In genomic region chr11:64287676-64288352, GRCh38 we compare ENCODE assay signal across 18 cellular contexts. TPM values are rescaled to one million over a fixed set of nuclear protein-coding genes. Genes with fewer than 3 reads are reported as not detected.
A peak's percentile ranks its signal among the peaks of the same experiment; 100 is the strongest.
DNase-seq lines count a peak whose midpoint lies in the region; ATAC-seq, FAIRE-seq and TF ChIP-seq lines count a peak whose summit lies in the region.
"Had no signal": no experiment of that assay in that cellular context is flagged by ENCODE, and none has a peak within 500 bp of the region (broad histone marks: within the 10 kb centered on the region; RNA-seq: fewer than 3 reads in every experiment).

No MANE protein-coding gene starts in this region.

- 95% methylated on average over 33 of the region's 33 CpGs; no CpG with 5 or more reads in 1 of the 2 experiments for WGBS in H1 (ENCODE audit: extremely low coverage in 1 of 2, insufficient coverage in 1 of 2, insufficient read length in 1 of 2, insufficient replicate concordance in 2 of 2, low coverage in 1 of 2, low lambda C conversion rate in 2 of 2, missing lambda C conversion rate in 1 of 2), 2 experiments

- peak overlapping the region; percentile 13 for H3K4me3 Mint-ChIP-seq in activated naive CD4-positive, alpha-beta T cell treated with anti-CD3 and anti-CD28 coated beads, Interleukin-2, amount 10 ng/mL, durations not matched to agents 7 days and 5 days
- H3K4me3 Mint-ChIP-seq in activated naive CD4-positive, alpha-beta T cell treated with anti-CD3 and anti-CD28 coated beads for 36 hours = no peak overlapping the region
- H3K4me3 Mint-ChIP-seq in T-helper 17 cell = no peak overlapping the region

- TF ChIP-seq EP300 in H1 (IDR thresholded peaks at IDR 0.05; ENCODE audit: borderline replicate concordance in 1 of 2, low read depth in 2 of 2, low read length in 2 of 2) = no peak

- no peak overlapping the region for H3K4me2 ChIP-seq in H1 (ENCODE audit: insufficient read depth in 1 of 2, low read depth in 2 of 2, low read length in 2 of 2)

- H3K9me3 ChIP-seq in T-helper 17 cell (ENCODE audit: control insufficient read depth, low read length, poor library complexity, severe bottlenecking) = no peaks in the 10 kb centered on the region
- H3K9me3 ChIP-seq in H1 (ENCODE audit: insufficient read depth in 2 of 2, low read depth in 1 of 2, low read length in 1 of 2) = no peaks in the 10 kb centered on the region

- no peak overlapping the region for H3K9ac ChIP-seq in H1 (replicated peaks in 1 of 4; ENCODE audit: extremely low read depth in 1 of 4, low read depth in 3 of 4, low read length in 3 of 4)

- POLR2A ChIA-PET in H1 (lab: Charles Lee; ENCODE audit: partially characterized antibody) = interaction anchor here (0.9 to 9.5 kb wide), 3 partner anchors 13 to 42 kb away, joined by 3 to 79 read pairs (median 4); no protein-coding TSS in a partner anchor

- H3K27ac Mint-ChIP-seq in activated naive CD4-positive, alpha-beta T cell treated with anti-CD3 and anti-CD28 coated beads, Interleukin-2, amount 10 ng/mL, durations not matched to agents 7 days and 5 days = no peak overlapping the region
- H3K27ac Mint-ChIP-seq in activated naive CD4-positive, alpha-beta T cell treated with anti-CD3 and anti-CD28 coated beads for 36 hours = no peak overlapping the region
- peak overlapping the region; percentile 29 for H3K27ac Mint-ChIP-seq in T-helper 17 cell
- H3K27ac Mint-ChIP-seq: CD14-positive monocyte had no signal

- no peak for TF ChIP-seq CTCF in H1 (IDR thresholded peaks at IDR 0.05; ENCODE audit: control extremely low read depth in 1 of 3, insufficient read depth in 1 of 3, low read depth in 1 of 3, low read length in 3 of 3)
- no peak for TF ChIP-seq CTCF in foreskin fibroblast (IDR thresholded peaks at IDR 0.05; ENCODE audit: low read depth, low read length)

- H2BK12ac ChIP-seq in H1 (ENCODE audit: low read depth, low read length) = no peak overlapping the region

- peaks cover 43% of the 10 kb centered on the region for H3K27me3 Mint-ChIP-seq in activated naive CD4-positive, alpha-beta T cell treated with anti-CD3 and anti-CD28 coated beads, Interleukin-2, amount 10 ng/mL, durations not matched to agents 7 days and 5 days
- H3K27me3 Mint-ChIP-seq in activated naive CD4-positive, alpha-beta T cell treated with anti-CD3 and anti-CD28 coated beads for 36 hours (ENCODE audit: low read depth) = peaks cover 12% of the 10 kb centered on the region
- peaks cover 10% of the 10 kb centered on the region for H3K27me3 Mint-ChIP-seq in T-helper 17 cell

- H4K20me1 ChIP-seq in H1 (replicated peaks in 1 of 2; ENCODE audit: control insufficient read depth in 1 of 2, insufficient read depth in 2 of 2, low read length in 2 of 2) = peaks cover 5 to 17% of the 10 kb centered on the region in 2 experiments

- peaks cover 9% of the 10 kb centered on the region for H3K36me3 Mint-ChIP-seq in activated naive CD4-positive, alpha-beta T cell treated with anti-CD3 and anti-CD28 coated beads, Interleukin-2, amount 10 ng/mL, durations not matched to agents 7 days and 5 days
- peaks cover 2% of the 10 kb centered on the region for H3K36me3 Mint-ChIP-seq in activated naive CD4-positive, alpha-beta T cell treated with anti-CD3 and anti-CD28 coated beads for 36 hours (ENCODE audit: low read depth)
- H3K36me3 Mint-ChIP-seq in T-helper 17 cell (ENCODE audit: low read depth) = peaks cover 2% of the 10 kb centered on the region

- no peak overlapping the region for H4K8ac ChIP-seq in H1 (ENCODE audit: extremely low read depth, insufficient read depth, low read length)

- no peak overlapping the region for H2BK15ac ChIP-seq in H1 (ENCODE audit: low read length)

- H3K4ac ChIP-seq in H1 (replicated peaks; ENCODE audit: insufficient read length, low read depth, low read length) = no peak overlapping the region

- H3K4me1 ChIP-seq in H1 (replicated peaks in 1 of 4; ENCODE audit: control insufficient read depth in 3 of 4, insufficient read depth in 4 of 4, low read length in 3 of 4) = peaks cover 0 to 14% (median 7%) of the 10 kb centered on the region in 4 experiments; a peak in 5 of 7 replicates

- intact Hi-C loops in activated naive CD4-positive, alpha-beta T cell treated with anti-CD3 and anti-CD28 coated beads for 36 hours (cut with micrococcal nuclease) = no loop called here
- intact Hi-C loops in sciatic nerve (cut with DNase I) = no loop called here

- DNase-seq in activated naive CD4-positive, alpha-beta T cell treated with anti-CD3 and anti-CD28 coated beads, Interleukin-2, amount 10 ng/mL, durations not matched to agents 7 days and 5 days = no peak
- no peak for DNase-seq in activated naive CD4-positive, alpha-beta T cell treated with anti-CD3 and anti-CD28 coated beads for 36 hours
- DNase-seq in T-helper 17 cell = no peak
- DNase-seq in H1 (ENCODE audit: low read depth in 1 of 2, low spot score in 2 of 2) = no peak
- peak; percentile 58 for DNase-seq in sciatic nerve (ENCODE audit: low spot score)
- DNase-seq in foreskin fibroblast = no peak
- DNase-seq: Calu3, DMS79, Kasumi-1, NCI-H1930, NCI-H510A, NCI-H82, SHP77 had no signal

- no peak overlapping the region for H3K18ac ChIP-seq in H1 (ENCODE audit: extremely low read depth, low read length)

- H3K27ac ChIP-seq in H1 (ENCODE audit: low read depth, low read length) = no peak overlapping the region

- no peak for TF ChIP-seq RAD21 in H1 (IDR thresholded peaks at IDR 0.05 in 1 of 2, conservative IDR thresholded peaks at IDR 0.05 in 1 of 2; ENCODE audit: low read depth in 2 of 2, low read length in 2 of 2)

- no peaks in the 10 kb centered on the region for H3K79me1 ChIP-seq in H1 (ENCODE audit: low read depth, low read length)

- no peak overlapping the region for H2BK20ac ChIP-seq in H1 (ENCODE audit: low read length)

- H3K4me1 Mint-ChIP-seq in activated naive CD4-positive, alpha-beta T cell treated with anti-CD3 and anti-CD28 coated beads, Interleukin-2, amount 10 ng/mL, durations not matched to agents 7 days and 5 days = peaks cover 34% of the 10 kb centered on the region
- peaks cover 17% of the 10 kb centered on the region for H3K4me1 Mint-ChIP-seq in activated naive CD4-positive, alpha-beta T cell treated with anti-CD3 and anti-CD28 coated beads for 36 hours (ENCODE audit: low read depth)
- H3K4me1 Mint-ChIP-seq in T-helper 17 cell = peaks cover 22% of the 10 kb centered on the region

- no peaks in the 10 kb centered on the region for H3K79me2 ChIP-seq in H1 (ENCODE audit: control insufficient read depth in 1 of 2, insufficient read depth in 2 of 2, low read length in 2 of 2)

- H3K4me3 ChIP-seq in H1 (ENCODE audit: extremely low read depth in 1 of 4, insufficient read depth in 2 of 4, low read depth in 3 of 4, low read length in 4 of 4) = no peak overlapping the region
- H3K4me3 ChIP-seq in foreskin fibroblast (ENCODE audit: low read depth in 1 of 2, low read length in 2 of 2) = no peak overlapping the region

- TF ChIP-seq POLR2A in H1 (IDR thresholded peaks at IDR 0.05; ENCODE audit: control extremely low read depth in 1 of 2, low read depth in 2 of 2, low read length in 2 of 2) = no peak

- H3K14ac ChIP-seq in H1 (ENCODE audit: insufficient read length) = no peak overlapping the region

- CTCF ChIA-PET in activated naive CD4-positive, alpha-beta T cell treated with anti-CD3 and anti-CD28 coated beads, Interleukin-2, amount 10 ng/mL, durations not matched to agents 7 days and 5 days (lab: Charles Lee) = interaction anchor here (5.9 kb wide), 1 partner anchor 15 kb away, joined by 50 read pairs; the partner anchor contains the start of gene CATSPERZ
- CTCF ChIA-PET in activated naive CD4-positive, alpha-beta T cell treated with anti-CD3 and anti-CD28 coated beads for 36 hours (lab: Charles Lee) = interaction anchor here (0.6 to 1.5 kb wide), 3 partner anchors 13 to 17 kb away, joined by 3 to 4 read pairs (median 3); partner anchors contain the start of gene CATSPERZ
- CTCF ChIA-PET in H1 (lab: Charles Lee; ENCODE audit: partially characterized antibody) = interaction anchor here (1.0 to 11.4 kb wide), 4 partner anchors 15 to 24 kb away, joined by 3 to 134 read pairs (median 4); partner anchors contain the start of genes CATSPERZ and ESRRA

- H4K5ac ChIP-seq in H1 (ENCODE audit: insufficient read length, low read depth, low read length) = no peak overlapping the region

- peaks cover 15% of the 10 kb centered on the region; the same call in 1 of the 2 replicates for H3K23me2 ChIP-seq in H1 (ENCODE audit: low read depth, low read length)

- H2BK5ac ChIP-seq in H1 (ENCODE audit: low read depth, low read length) = 0 out of 2 replicates have a peak overlapping the region, but pooled peaks have one; percentile 44

- H3K23ac ChIP-seq in H1 (ENCODE audit: insufficient read length) = no peak overlapping the region

- no peak for FAIRE-seq in H1 (lab: Jason Lieb, UNC)
- FAIRE-seq: A204.1, G401.6 had no signal

- no peak overlapping the region for H2AFZ ChIP-seq in H1 (ENCODE audit: low read length)

- peaks cover 28 to 38% (median 36%) of the 10 kb centered on the region in 4 experiments; a peak in 6 of 7 replicates for H3K27me3 ChIP-seq in H1 (replicated peaks in 1 of 4; ENCODE audit: control insufficient read depth in 3 of 4, extremely low read depth in 1 of 4, insufficient read depth in 3 of 4, low read length in 3 of 4)

- H4K91ac ChIP-seq in H1 (replicated peaks; ENCODE audit: insufficient read length, low read length) = no peak overlapping the region

- H2AK5ac ChIP-seq in H1 (ENCODE audit: low read depth, low read length) = no peak overlapping the region

- no peak overlapping the region for H2BK120ac ChIP-seq in H1 (replicated peaks; ENCODE audit: low read depth, low read length)

- H3K36me3 ChIP-seq in H1 (ENCODE audit: control insufficient read depth in 2 of 4, insufficient read depth in 4 of 4, low read length in 3 of 4) = peaks cover 0 to 9% (median 0%) of the 10 kb centered on the region in 4 experiments; a peak in 1 of 8 replicates

- no peaks in the 10 kb centered on the region for H3K9me3 Mint-ChIP-seq in activated naive CD4-positive, alpha-beta T cell treated with anti-CD3 and anti-CD28 coated beads, Interleukin-2, amount 10 ng/mL, durations not matched to agents 7 days and 5 days
- H3K9me3 Mint-ChIP-seq in activated naive CD4-positive, alpha-beta T cell treated with anti-CD3 and anti-CD28 coated beads for 36 hours = no peaks in the 10 kb centered on the region

- no peak overlapping the region for H3K56ac ChIP-seq in H1 (replicated peaks; ENCODE audit: insufficient read length, low read depth, low read length)

- ATAC-seq in T-helper 17 cell (no peak), sciatic nerve (no peak), HG03565 (IDR thresholded peaks at IDR 0.05; ENCODE audit: unreplicated experiment) (no peak), GM18519 (IDR thresholded peaks at IDR 0.05; ENCODE audit: low FRiP score, unreplicated experiment) (no peak)

RNA-seq across cellular contexts. Expression of gene GPR137, which starts 2.2 kb away (rescaled TPM):
- total RNA-seq in activated naive CD4-positive, alpha-beta T cell treated with anti-CD3 and anti-CD28 coated beads for 36 hours = 10 to 100 TPM; 26.2 to 30.5 TPM
- total RNA-seq in T-helper 17 cell (10 to 100 TPM; 46.5 to 57.9 TPM), sciatic nerve (34.4 TPM)
- total RNA-seq in H1 (2021; fragmentation: NEBNext Ultra II Directional; extraction: Animal tissue kit (Norgen Biotek cat#: 25700)) = 36.8 and 37.8 TPM in 2 replicates
- polyA plus RNA-seq in H1 (2011; rRNA removed) = 36.2 and 55.5 TPM in 2 replicates
- 22.1 TPM for polyA plus RNA-seq in H1 (2011; cell fraction: cytosol; rRNA removed)
- polyA plus RNA-seq in H1 (2011; cell fraction: nucleus; rRNA removed) = 90.5 TPM
- polyA plus RNA-seq in H1 (2012, experiment 1 of 2) = 27.0 to 46.7 TPM (median 43.8 TPM) in 4 replicates
- 71.1 TPM for polyA plus RNA-seq in H1 (2012, experiment 2 of 2)
- 27.4 TPM for polyA plus RNA-seq in H1 (2013, experiment 1 of 2)
- polyA plus RNA-seq in H1 (2013, experiment 2 of 2) = 25.2 TPM
- 10.1 and 18.5 TPM in 2 replicates for polyA minus RNA-seq in H1 (2011; rRNA and poly(A)+ RNA removed)
- polyA minus RNA-seq in H1 (2011; cell fraction: cytosol; rRNA and poly(A)+ RNA removed) = 15.6 TPM
- polyA minus RNA-seq in H1 (2011; cell fraction: nucleus; rRNA and poly(A)+ RNA removed) = 10.0 TPM

RNA-seq across cellular contexts. Expression of gene KCNK4, which starts 3.3 kb away (rescaled TPM):
- under 1 TPM in 1 of 2 experiments, not detected in 1; 0.41 TPM for total RNA-seq in activated naive CD4-positive, alpha-beta T cell treated with anti-CD3 and anti-CD28 coated beads for 36 hours
- under 1 TPM in 1 of 2 donors, not detected in 1; 0.50 TPM for total RNA-seq in T-helper 17 cell
- total RNA-seq in H1 (2021; fragmentation: NEBNext Ultra II Directional; extraction: Animal tissue kit (Norgen Biotek cat#: 25700)) = 0.19 TPM in 1 of 2 replicates, not detected in the other
- not detected in 2 replicates for polyA plus RNA-seq in H1 (2011; rRNA removed)
- not detected for polyA plus RNA-seq in H1 (2011; cell fraction: cytosol; rRNA removed)
- polyA plus RNA-seq in H1 (2011; cell fraction: nucleus; rRNA removed) = 0.33 TPM
- 0.12 to 0.18 TPM in 2 of 4 replicates, not detected in the others for polyA plus RNA-seq in H1 (2012, experiment 1 of 2)
- polyA plus RNA-seq in H1 (2012, experiment 2 of 2) = 0.12 TPM
- polyA plus RNA-seq in H1 (2013, experiment 1 of 2) = 0.16 TPM
- 0.11 TPM for polyA plus RNA-seq in H1 (2013, experiment 2 of 2)
- polyA minus RNA-seq in H1 (2011; rRNA and poly(A)+ RNA removed) = not detected in 2 replicates
- not detected for polyA minus RNA-seq in H1 (2011; cell fraction: cytosol; rRNA and poly(A)+ RNA removed)
- polyA minus RNA-seq in H1 (2011; cell fraction: nucleus; rRNA and poly(A)+ RNA removed) = not detected
- total RNA-seq in sciatic nerve = not detected
- total RNA-seq: Calu3 had no signal
- polyA plus RNA-seq: CD14-positive monocyte had no signal

RNA-seq across cellular contexts. Expression of gene BAD, which starts 3.3 kb away (rescaled TPM):
- 10 to 100 TPM; 12.8 to 14.3 TPM for total RNA-seq in activated naive CD4-positive, alpha-beta T cell treated with anti-CD3 and anti-CD28 coated beads for 36 hours
- total RNA-seq in T-helper 17 cell (10 to 100 TPM; 46.3 to 47.0 TPM), sciatic nerve (47.4 TPM)
- total RNA-seq in H1 (2021; fragmentation: NEBNext Ultra II Directional; extraction: Animal tissue kit (Norgen Biotek cat#: 25700)) = 23.1 and 25.3 TPM in 2 replicates
- polyA plus RNA-seq in H1 (2011; rRNA removed) = 33.7 and 38.4 TPM in 2 replicates
- 33.2 TPM for polyA plus RNA-seq in H1 (2011; cell fraction: cytosol; rRNA removed)
- polyA plus RNA-seq in H1 (2011; cell fraction: nucleus; rRNA removed) = 23.2 TPM
- 16.5 to 26.6 TPM (median 24.0 TPM) in 4 replicates for polyA plus RNA-seq in H1 (2012, experiment 1 of 2)
- 37.8 TPM for polyA plus RNA-seq in H1 (2012, experiment 2 of 2)
- polyA plus RNA-seq in H1 (2013, experiment 1 of 2) = 17.6 TPM
- polyA plus RNA-seq in H1 (2013, experiment 2 of 2) = 18.1 TPM
- polyA minus RNA-seq in H1 (2011; rRNA and poly(A)+ RNA removed) = 3.2 and 4.2 TPM in 2 replicates
- polyA minus RNA-seq in H1 (2011; cell fraction: cytosol; rRNA and poly(A)+ RNA removed) = 7.0 TPM
- 14.7 TPM for polyA minus RNA-seq in H1 (2011; cell fraction: nucleus; rRNA and poly(A)+ RNA removed)

RNA-seq across cellular contexts. Expression of gene CATSPERZ, which starts 12.3 kb away (rescaled TPM):
- total RNA-seq in activated naive CD4-positive, alpha-beta T cell treated with anti-CD3 and anti-CD28 coated beads for 36 hours = under 1 TPM in 1 of 2 experiments, not detected in 1; 0.67 TPM
- not detected for total RNA-seq in T-helper 17 cell
- total RNA-seq in H1 (2021; fragmentation: NEBNext Ultra II Directional; extraction: Animal tissue kit (Norgen Biotek cat#: 25700)) = not detected in 2 replicates
- polyA plus RNA-seq in H1 (2011; rRNA removed) = 0.77 and 1.1 TPM in 2 replicates
- 0.85 TPM for polyA plus RNA-seq in H1 (2011; cell fraction: cytosol; rRNA removed)
- polyA plus RNA-seq in H1 (2011; cell fraction: nucleus; rRNA removed) = 1.6 TPM
- polyA plus RNA-seq in H1 (2012, experiment 1 of 2) = 0.46 to 0.96 TPM (median 0.73 TPM) in 3 of 4 replicates, not detected in the other
- polyA plus RNA-seq in H1 (2012, experiment 2 of 2) = 0.71 TPM
- polyA plus RNA-seq in H1 (2013, experiment 1 of 2) = 0.49 TPM
- 0.66 TPM for polyA plus RNA-seq in H1 (2013, experiment 2 of 2)
- not detected in 2 replicates for polyA minus RNA-seq in H1 (2011; rRNA and poly(A)+ RNA removed)
- polyA minus RNA-seq in H1 (2011; cell fraction: cytosol; rRNA and poly(A)+ RNA removed) = not detected
- not detected for polyA minus RNA-seq in H1 (2011; cell fraction: nucleus; rRNA and poly(A)+ RNA removed)
- total RNA-seq in sciatic nerve = not detected
- polyA plus RNA-seq: CD14-positive monocyte had no signal

RNA-seq across cellular contexts. Expression of gene ESRRA, which starts 17.5 kb away (rescaled TPM):
- total RNA-seq in activated naive CD4-positive, alpha-beta T cell treated with anti-CD3 and anti-CD28 coated beads for 36 hours = 10 to 100 TPM; 18.5 to 21.7 TPM
- total RNA-seq in T-helper 17 cell = 10 to 100 TPM; 25.7 to 26.6 TPM
- 36.1 and 37.0 TPM in 2 replicates for total RNA-seq in H1 (2021; fragmentation: NEBNext Ultra II Directional; extraction: Animal tissue kit (Norgen Biotek cat#: 25700))
- polyA plus RNA-seq in H1 (2011; rRNA removed) = 18.2 and 20.9 TPM in 2 replicates
- polyA plus RNA-seq in H1 (2011; cell fraction: cytosol; rRNA removed) = 24.8 TPM
- 29.9 TPM for polyA plus RNA-seq in H1 (2011; cell fraction: nucleus; rRNA removed)
- 24.8 to 32.6 TPM (median 31.0 TPM) in 4 replicates for polyA plus RNA-seq in H1 (2012, experiment 1 of 2)
- polyA plus RNA-seq in H1 (2012, experiment 2 of 2) = 28.6 TPM
- 13.1 TPM for polyA plus RNA-seq in H1 (2013, experiment 1 of 2)
- polyA plus RNA-seq in H1 (2013, experiment 2 of 2) = 13.3 TPM
- polyA minus RNA-seq in H1 (2011; rRNA and poly(A)+ RNA removed) = 9.2 and 9.3 TPM in 2 replicates
- polyA minus RNA-seq in H1 (2011; cell fraction: cytosol; rRNA and poly(A)+ RNA removed) = 19.5 TPM
- 13.9 TPM for polyA minus RNA-seq in H1 (2011; cell fraction: nucleus; rRNA and poly(A)+ RNA removed)
- 17.4 TPM for total RNA-seq in sciatic nerve
